ENCODE assay signal across 8 cellular contexts in genomic region chr14:31208546-31209424, GRCh38. TPM values are rescaled to one million over a fixed set of nuclear protein-coding genes. Genes with fewer than 3 reads are reported as not detected.
A peak's percentile ranks its signal among the peaks of the same experiment; 100 is the strongest.
DNase-seq lines count a peak whose midpoint lies in the region; ATAC-seq and TF ChIP-seq lines count a peak whose summit lies in the region.

No MANE protein-coding gene starts in this region.

- H3K4me1 Mint-ChIP-seq in stimulated activated naive B cell treated with anti-CD40 and anti-IgM and Interleukin-4, amounts not matched to agents 10 μg/mL and 1 μg/mL and 100 μg/mL, for 72 hours = peaks cover 16 to 20% of the 10 kb centered on the region in 2 donors

- H3K27ac ChIP-seq in 22Rv1 (peak overlapping the region; percentile 97), HL-60 (replicated peaks) (peak overlapping the region; percentile 97)

- peak overlapping the region; percentile 100 for H3K27ac Mint-ChIP-seq in stimulated activated naive B cell treated with anti-CD40 and anti-IgM and Interleukin-4, amounts not matched to agents 10 μg/mL and 1 μg/mL and 100 μg/mL, for 72 hours

- ATAC-seq in stimulated activated naive B cell treated with anti-CD40 and anti-IgM and Interleukin-4, amounts not matched to agents 10 μg/mL and 1 μg/mL and 100 μg/mL, for 72 hours (replicated peaks) = no peak
- ATAC-seq in GM19397 (IDR thresholded peaks at IDR 0.05; ENCODE audit: unreplicated experiment) (no peak), esophagus mucosa (no peak)

- H3K9me3 Mint-ChIP-seq in stimulated activated naive B cell treated with anti-CD40 and anti-IgM and Interleukin-4, amounts not matched to agents 10 μg/mL and 1 μg/mL and 100 μg/mL, for 72 hours = no peaks in the 10 kb centered on the region

- H3K27me3 ChIP-seq in HL-60 (ENCODE audit: insufficient read depth, poor library complexity, severe bottlenecking) = no peaks in the 10 kb centered on the region

- H3K4me3 Mint-ChIP-seq in stimulated activated naive B cell treated with anti-CD40 and anti-IgM and Interleukin-4, amounts not matched to agents 10 μg/mL and 1 μg/mL and 100 μg/mL, for 72 hours = peak overlapping the region; percentile 95 to 98

- peaks cover 5 to 15% of the 10 kb centered on the region in 2 donors for H3K36me3 Mint-ChIP-seq in stimulated activated naive B cell treated with anti-CD40 and anti-IgM and Interleukin-4, amounts not matched to agents 10 μg/mL and 1 μg/mL and 100 μg/mL, for 72 hours

- TF ChIP-seq CTCF in 22Rv1 (IDR thresholded peaks at IDR 0.05) (no peak), HL-60 (IDR thresholded peaks at IDR 0.05; ENCODE audit: insufficient read depth, low read length) (no peak)

- DNase-seq in HL-60 (ENCODE audit: low read depth in 1 of 2, low spot score in 1 of 2) = no peak
- peak; percentile 41 for DNase-seq in activated naive CD4-positive, alpha-beta T cell treated with anti-CD3 and anti-CD28 coated beads, Interleukin-2, amount 50 U/mL, for 16 hours
- DNase-seq in islet precursor cell = peak; percentile 17
- no peak for DNase-seq in stimulated activated naive B cell treated with anti-CD40 and anti-IgM and Interleukin-4, amounts not matched to agents 10 μg/mL and 1 μg/mL and 100 μg/mL, for 72 hours
- no peak for DNase-seq in SIG-M5 treated with dmso at 0.1 percent for 504 hours (lab: John Stamatoyannopoulos, UW; ENCODE audit: unreplicated experiment)

- H3K4me3 ChIP-seq in HL-60 (replicated peaks; ENCODE audit: insufficient read depth, low read length) = peak overlapping the region; percentile 41

- H3K27me3 Mint-ChIP-seq in stimulated activated naive B cell treated with anti-CD40 and anti-IgM and Interleukin-4, amounts not matched to agents 10 μg/mL and 1 μg/mL and 100 μg/mL, for 72 hours = no peaks in the 10 kb centered on the region

RNA-seq across cellular contexts. Expression of gene HECTD1, which starts 1.2 kb away (rescaled TPM):
- total RNA-seq in esophagus mucosa = 174 TPM

Comparison
In these comparisons a context has a peak if more than half of its experiments do, and no peak if none do; other contexts are left out.
1. DNase-seq: peak in activated naive CD4-positive, alpha-beta T cell treated with anti-CD3 and anti-CD28 coated beads, Interleukin-2, amount 50 U/mL, for 16 hours (single experiment) and islet precursor cell (single experiment); none in HL-60 (0 of 2), stimulated activated naive B cell treated with anti-CD40 and anti-IgM and Interleukin-4, amounts not matched to agents 10 μg/mL and 1 μg/mL and 100 μg/mL, for 72 hours (single experiment) and SIG-M5 treated with dmso at 0.1 percent for 504 hours (single experiment).